Comparison of ENCODE assay signal across 8 cellular contexts in genomic region chr12:132908145-132909029, GRCh38. TPM values are rescaled to one million over a fixed set of nuclear protein-coding genes. Genes with fewer than 3 reads are reported as not detected.
A peak's percentile ranks its signal among the peaks of the same experiment; 100 is the strongest.
DNase-seq lines count a peak whose midpoint lies in the region; ATAC-seq and TF ChIP-seq lines count a peak whose summit lies in the region.

No MANE protein-coding gene starts in this region.

- CTCF ChIA-PET in RWPE1 (lab: Yijun Ruan, JAX), result interaction anchor here (0.7 kb wide), 1 partner anchor 146 kb away, joined by 3 read pairs; no protein-coding TSS in a partner anchor

- H3K27me3 Mint-ChIP-seq in neural progenitor cell (ENCODE audit: insufficient read depth, low read depth), result peaks cover 2% of the 10 kb centered on the region
- no peaks in the 10 kb centered on the region for H3K27me3 Mint-ChIP-seq in stimulated activated naive CD8-positive, alpha-beta T cell treated with anti-CD3 and anti-CD28 coated beads, Interleukin-15, amount 100 ng/mL, for 72 hours

- TF ChIP-seq CTCF in RWPE1 (conservative IDR thresholded peaks at IDR 0.05; ENCODE audit: low read depth) (no peak), neural progenitor cell (IDR thresholded peaks at IDR 0.05) (no peak)

- H3K4me1 ChIP-seq in BLaER1 (peaks cover 20% of the 10 kb centered on the region), neural progenitor cell (peaks cover 4% of the 10 kb centered on the region)

- peak overlapping the region; percentile 97 for H3K27ac Mint-ChIP-seq in neural progenitor cell
- peak overlapping the region; percentile 81 to 89 for H3K27ac Mint-ChIP-seq in stimulated activated naive CD8-positive, alpha-beta T cell treated with anti-CD3 and anti-CD28 coated beads, Interleukin-15, amount 100 ng/mL, for 72 hours

- H4K20me1 ChIP-seq in BLaER1 (no peaks in the 10 kb centered on the region), neural progenitor cell (ENCODE audit: low read depth) (no peaks in the 10 kb centered on the region)

- H3K36me3 ChIP-seq in BLaER1 (0 out of 2 replicates have a peak, but pooled peaks cover 6% of the 10 kb centered on the region), neural progenitor cell (no peaks in the 10 kb centered on the region)

- H3K27ac ChIP-seq in BLaER1, result peak overlapping the region; percentile 52
- H3K27ac ChIP-seq in RWPE1, result peak overlapping the region; percentile 70
- H3K27ac ChIP-seq in neural progenitor cell, result peak overlapping the region; percentile 57

- H3K9ac ChIP-seq in BLaER1, result peak overlapping the region; percentile 75
- H3K9ac ChIP-seq in neural progenitor cell, result peak overlapping the region; percentile 56

- peak overlapping the region; percentile 95 for H3K4me3 Mint-ChIP-seq in neural progenitor cell
- peak overlapping the region; percentile 90 to 94 for H3K4me3 Mint-ChIP-seq in stimulated activated naive CD8-positive, alpha-beta T cell treated with anti-CD3 and anti-CD28 coated beads, Interleukin-15, amount 100 ng/mL, for 72 hours

- peaks cover 51% of the 10 kb centered on the region for H3K9me3 Mint-ChIP-seq in neural progenitor cell
- H3K9me3 Mint-ChIP-seq in stimulated activated naive CD8-positive, alpha-beta T cell treated with anti-CD3 and anti-CD28 coated beads, Interleukin-15, amount 100 ng/mL, for 72 hours, result peaks cover 15 to 16% of the 10 kb centered on the region in 2 donors

- peak overlapping the region; percentile 100 for H2AFZ ChIP-seq in neural progenitor cell (replicated peaks)

- peaks cover 67% of the 10 kb centered on the region for H3K9me3 ChIP-seq in BLaER1
- H3K9me3 ChIP-seq in neural progenitor cell (ENCODE audit: low read depth), result peaks cover 3% of the 10 kb centered on the region

- ATAC-seq in GM19328 (IDR thresholded peaks at IDR 0.05; ENCODE audit: unreplicated experiment) (peak; percentile 90), HG03520 (IDR thresholded peaks at IDR 0.05; ENCODE audit: unreplicated experiment) (peak; percentile 92)
- ATAC-seq in stimulated activated naive CD8-positive, alpha-beta T cell treated with anti-CD3 and anti-CD28 coated beads, Interleukin-15, amount 100 ng/mL, for 72 hours, result peak; percentile 95

- no peaks in the 10 kb centered on the region for H3K79me2 ChIP-seq in neural progenitor cell (ENCODE audit: low read depth)

- DNase-seq in RWPE1 (ENCODE audit: low spot score) (peak; percentile 93), foreskin melanocyte (peak; percentile 94), neural progenitor cell (ENCODE audit: low spot score) (peak; percentile 99)
- peak; percentile 97 for DNase-seq in activated naive CD4-positive, alpha-beta T cell treated with Interleukin-2 at 50 U/mL for 16 hours
- DNase-seq in stimulated activated naive CD8-positive, alpha-beta T cell treated with anti-CD3 and anti-CD28 coated beads, Interleukin-15, amount 100 ng/mL, for 72 hours, result peak; percentile 96 to 98

- peaks cover 13% of the 10 kb centered on the region for H3K36me3 Mint-ChIP-seq in neural progenitor cell

- H3F3A ChIP-seq in neural progenitor cell (ENCODE audit: low read depth), result peaks cover 24% of the 10 kb centered on the region

- no peaks in the 10 kb centered on the region for H3K27me3 ChIP-seq in BLaER1
- peaks cover 37% of the 10 kb centered on the region for H3K27me3 ChIP-seq in neural progenitor cell

- no peaks in the 10 kb centered on the region for H3K4me1 Mint-ChIP-seq in neural progenitor cell
- H3K4me1 Mint-ChIP-seq in stimulated activated naive CD8-positive, alpha-beta T cell treated with anti-CD3 and anti-CD28 coated beads, Interleukin-15, amount 100 ng/mL, for 72 hours, result peaks cover 18% of the 10 kb centered on the region

- POLR2A ChIA-PET in RWPE1 (lab: Yijun Ruan, JAX; ENCODE audit: low non-redundant PET), result interaction anchor here (1.0 kb wide), 1 partner anchor 9 kb away, joined by 4 read pairs; no protein-coding TSS in a partner anchor

- H3K4me2 ChIP-seq in BLaER1 (peak overlapping the region; percentile 89), neural progenitor cell (peak overlapping the region; percentile 97)

- peak overlapping the region; percentile 78 for H3K4me3 ChIP-seq in BLaER1
- H3K4me3 ChIP-seq in neural progenitor cell, result peak overlapping the region; percentile 99

RNA-seq across cellular contexts. Expression of gene CHFR, which starts 21.0 kb away (rescaled TPM):
- total RNA-seq in neural progenitor cell (ENCODE audit: low replicate concordance), result 25.6 and 36.1 TPM in 2 replicates

RNA-seq across cellular contexts. Expression of gene ZNF605, which starts 47.7 kb away (rescaled TPM):
- total RNA-seq in neural progenitor cell (ENCODE audit: low replicate concordance), result 19.2 and 28.8 TPM in 2 replicates

Comparison
In these comparisons a context has a peak if more than half of its experiments do, and no peak if none do; other contexts are left out.
1. Peak in every context shown above with its lines: DNase-seq, ATAC-seq, H3K4me3 ChIP-seq and H3K27ac ChIP-seq.